Comparison of ENCODE assay signal across 8 cellular contexts in the genomic region with DNA sequence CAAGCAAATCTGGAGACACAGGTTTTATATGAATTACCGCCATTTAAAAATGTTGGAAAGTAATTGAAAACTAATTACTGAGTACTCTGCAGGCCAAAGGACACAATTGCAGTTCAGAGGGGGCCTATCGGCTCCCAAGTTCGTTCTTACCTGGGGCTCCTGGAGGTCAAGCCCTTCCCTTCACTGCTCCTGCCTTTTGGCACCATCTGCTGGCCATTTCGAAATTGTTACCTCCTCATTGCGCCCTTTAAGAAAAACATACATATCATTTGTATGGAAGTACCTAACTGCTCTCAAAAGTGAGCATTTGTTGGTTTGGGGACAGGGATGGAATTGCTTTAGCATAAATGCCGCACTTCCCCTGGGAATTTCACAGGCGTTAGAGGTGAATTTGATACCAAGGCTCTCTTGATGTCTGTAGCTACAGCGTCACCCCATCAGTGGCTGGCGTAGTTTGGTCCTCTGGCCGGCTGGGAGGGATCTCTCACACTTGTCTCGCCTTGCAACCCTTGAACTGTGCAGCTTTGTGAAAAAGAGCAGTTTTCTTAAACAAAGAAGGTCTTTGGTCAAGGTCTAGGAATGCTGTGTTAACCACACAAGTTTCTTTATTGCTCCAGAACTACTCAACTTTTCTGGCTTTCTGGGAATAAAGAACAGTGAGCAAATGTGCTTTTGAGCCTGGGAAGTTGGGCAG.
DNase-seq lines count a peak whose midpoint lies in the region; ATAC-seq and TF ChIP-seq lines count a peak whose summit lies in the region.

No MANE protein-coding gene starts in this region.

- ATAC-seq in HG02938 (IDR thresholded peaks at IDR 0.05; ENCODE audit: unreplicated experiment), result peak; percentile 72
- ATAC-seq in mucosa of descending colon, result peak; percentile 79
- ATAC-seq in HG02840 (IDR thresholded peaks at IDR 0.05; ENCODE audit: low FRiP score, unreplicated experiment), result no peak

- H3K4me3 ChIP-seq in OCI-LY1 (ENCODE audit: low read depth, low read length, poor library complexity, severe bottlenecking) (no peak overlapping the region), mucosa of descending colon (no peak overlapping the region)

- H3K9me3 ChIP-seq in OCI-LY1 (ENCODE audit: low read length) (no peaks in the 10 kb centered on the region), mucosa of descending colon (no peaks in the 10 kb centered on the region)

- no peaks in the 10 kb centered on the region for H4K20me1 ChIP-seq in OCI-LY1 (ENCODE audit: insufficient read depth, low read length)

- no peaks in the 10 kb centered on the region for H3K79me2 ChIP-seq in OCI-LY1 (ENCODE audit: insufficient read depth, low read length)

- intact Hi-C loops in mucosa of descending colon (cut with DNase I, micrococcal nuclease), result no loop called here

- no peaks in the 10 kb centered on the region for H3K4me1 ChIP-seq in OCI-LY1 (ENCODE audit: insufficient read depth, low read length, severe bottlenecking)
- H3K4me1 ChIP-seq in mucosa of descending colon (ENCODE audit: low read depth), result no peaks in the 10 kb centered on the region

- H3K9ac ChIP-seq in OCI-LY1 (ENCODE audit: low read length), result no peak overlapping the region

- H3K36me3 ChIP-seq in OCI-LY1 (ENCODE audit: insufficient read depth, low read length), result no peaks in the 10 kb centered on the region
- no peaks in the 10 kb centered on the region for H3K36me3 ChIP-seq in mucosa of descending colon (ENCODE audit: low read depth)

- H3K27ac ChIP-seq in OCI-LY1 (ENCODE audit: low read depth, low read length, poor library complexity, severe bottlenecking), result no peak overlapping the region

- TF ChIP-seq CTCF in GM12872 (IDR thresholded peaks at IDR 0.05; ENCODE audit: insufficient read depth, low read depth, low read length), result peak; percentile 68
- peak; percentile 58; the same call in 1 of the 2 replicates for TF ChIP-seq CTCF in OCI-LY1 (IDR thresholded peaks at IDR 0.05; ENCODE audit: low read length)
- TF ChIP-seq CTCF in mucosa of descending colon (IDR thresholded peaks at IDR 0.05), result no peak

- no peaks in the 10 kb centered on the region for H3K9me2 ChIP-seq in OCI-LY1 (ENCODE audit: low read depth, low read length)

- H3K27me3 ChIP-seq in OCI-LY1 (ENCODE audit: insufficient read depth, low read length), result no peaks in the 10 kb centered on the region

- no peak overlapping the region for H3K4me2 ChIP-seq in OCI-LY1 (ENCODE audit: low read length)

- H2AFZ ChIP-seq in OCI-LY1 (ENCODE audit: low read length), result no peak overlapping the region

- DNase-seq in AG08396 (ENCODE audit: low spot score), result peak; percentile 71
- peak; percentile 31 for DNase-seq in cerebellar cortex (ENCODE audit: low spot score)
- DNase-seq in mucosa of descending colon, result peak in 2 of 3 donors; percentile 48 to 81
- no peak for DNase-seq in cerebellar nuclear complex (lab: John Stamatoyannopoulos, UW)

- H3F3A ChIP-seq in OCI-LY1 (ENCODE audit: insufficient read depth, low read length), result no peaks in the 10 kb centered on the region

Comparison
In these comparisons a context has a peak if more than half of its experiments do, and no peak if none do; other contexts are left out.
1. DNase-seq: peak in AG08396 (single experiment), cerebellar cortex (single experiment) and mucosa of descending colon (2 of 3); none in cerebellar nuclear complex (0 of 2).